ENCODE assay signal across 1 cellular context in genomic region chr2:199850718-199851498, GRCh38.
TF ChIP-seq lines count a peak whose summit lies in the region.

TSS of gene FTCDNL1 (minus strand) at chr2:199851192. CDS start at chr2:199848962, 2,230 bp downstream.

TF ChIP-seq in K562, 482 proteins besides CTCF, POLR2A, EP300 and RAD21 (continued from another document and continues in another):
- no peak for TF ChIP-seq CUX1 (CRISPR knock-in tag; IDR thresholded peaks at IDR 0.05)
- TF ChIP-seq REST (CRISPR knock-in tag; IDR thresholded peaks at IDR 0.05; ENCODE audit: low read depth), result no peak
- 0 out of 2 replicates have a peak, but pooled peaks have one; percentile 11 for TF ChIP-seq MYC (IDR thresholded peaks at IDR 0.05; ENCODE audit: low read depth, low read length)
- TF ChIP-seq MYC (CRISPR knock-in tag; IDR thresholded peaks at IDR 0.05; ENCODE audit: borderline replicate concordance, low read depth), result no peak
- no peak for TF ChIP-seq POLR3G (IDR thresholded peaks at IDR 0.05; ENCODE audit: extremely low read depth, insufficient read length, insufficient replicate concordance)
- no peak for TF ChIP-seq ESRRA (IDR thresholded peaks at IDR 0.05; ENCODE audit: borderline replicate concordance, low read depth)
- TF ChIP-seq RB1 (IDR thresholded peaks at IDR 0.05; ENCODE audit: low read depth), result peak; percentile 52; the same call in 1 of the 2 replicates
- TF ChIP-seq ZNF592 (IDR thresholded peaks at IDR 0.05), result peak; percentile 53; the same call in 1 of the 2 replicates
- peak; percentile 67 for TF ChIP-seq SAFB (IDR thresholded peaks at IDR 0.05; ENCODE audit: borderline replicate concordance, low read depth, low read length)
- TF ChIP-seq ARNT (IDR thresholded peaks at IDR 0.05), result no peak
- no peak for TF ChIP-seq SAFB2 (IDR thresholded peaks at IDR 0.05; ENCODE audit: borderline replicate concordance, low read depth, low read length, severe bottlenecking)
- TF ChIP-seq ELF2 (CRISPR knock-in tag; IDR thresholded peaks at IDR 0.05), result no peak
- TF ChIP-seq USF2 (CRISPR knock-in tag; IDR thresholded peaks at IDR 0.05), result peak; percentile 62
- 0 out of 2 replicates have a peak, but pooled peaks have one; percentile 27 for TF ChIP-seq SMARCA4 (IDR thresholded peaks at IDR 0.05)
- no peak for TF ChIP-seq ZNF197 (CRISPR knock-in tag; IDR thresholded peaks at IDR 0.05; ENCODE audit: low read depth)
- no peak for TF ChIP-seq BRCA1 (IDR thresholded peaks at IDR 0.05)
- TF ChIP-seq BRCA1 (CRISPR knock-in tag; IDR thresholded peaks at IDR 0.05), result no peak
- TF ChIP-seq TBP (optimal IDR thresholded peaks at IDR 0.05; ENCODE audit: low read depth, low read length), result peak; percentile 17
- no peak for TF ChIP-seq CHAMP1 (IDR thresholded peaks at IDR 0.05)
- no peak for TF ChIP-seq GATA2 (CRISPR knock-in tag; IDR thresholded peaks at IDR 0.05)
- TF ChIP-seq ZKSCAN8 (CRISPR knock-in tag; IDR thresholded peaks at IDR 0.05), result no peak
- TF ChIP-seq ZNF449 (CRISPR knock-in tag; IDR thresholded peaks at IDR 0.05), result peak; percentile 97; the same call in 1 of the 2 replicates
- no peak for TF ChIP-seq JUNB (CRISPR knock-in tag; conservative IDR thresholded peaks at IDR 0.05)
- no peak for TF ChIP-seq FOXJ3 (CRISPR knock-in tag; IDR thresholded peaks at IDR 0.05)
- no peak for TF ChIP-seq NCOR1 (IDR thresholded peaks at IDR 0.05)
- no peak for TF ChIP-seq NFE2L1 (tag; IDR thresholded peaks at IDR 0.05; ENCODE audit: borderline replicate concordance, low read depth)
- TF ChIP-seq ETV6 (IDR thresholded peaks at IDR 0.05; ENCODE audit: borderline replicate concordance in 1 of 2, low read depth in 2 of 2, low read length in 1 of 2), result no peak
- TF ChIP-seq ETV6 (CRISPR knock-in tag; IDR thresholded peaks at IDR 0.05; ENCODE audit: borderline replicate concordance), result no peak
- peak; percentile 73; the same call in 1 of the 2 replicates for TF ChIP-seq CTBP1 (IDR thresholded peaks at IDR 0.05; ENCODE audit: borderline replicate concordance)
- no peak for TF ChIP-seq DMBX1 (CRISPR knock-in tag; IDR thresholded peaks at IDR 0.05; ENCODE audit: borderline replicate concordance)
- TF ChIP-seq EHMT2 (IDR thresholded peaks at IDR 0.05), result no peak
- no peak for TF ChIP-seq ZFP1 (CRISPR knock-in tag; IDR thresholded peaks at IDR 0.05)
- no peak for TF ChIP-seq E4F1 (CRISPR knock-in tag; IDR thresholded peaks at IDR 0.05; ENCODE audit: borderline replicate concordance)
- TF ChIP-seq NR2C2 (CRISPR knock-in tag; IDR thresholded peaks at IDR 0.05), result no peak
- peak; percentile 76 for TF ChIP-seq NR2C2 (tag; IDR thresholded peaks at IDR 0.05)
- TF ChIP-seq ATF2 (CRISPR knock-in tag; IDR thresholded peaks at IDR 0.05), result no peak
